8 cellular contexts compared by ENCODE assay signal in genomic region chr7:20785211-20786048, GRCh38. TPM values are rescaled to one million over a fixed set of nuclear protein-coding genes. Genes with fewer than 3 reads are reported as not detected.
DNase-seq lines count a peak whose midpoint lies in the region; ATAC-seq, FAIRE-seq and TF ChIP-seq lines count a peak whose summit lies in the region.

No MANE protein-coding gene starts in this region.

- H3K36me3 ChIP-seq in CD8-positive, alpha-beta T cell (ENCODE audit: insufficient read depth, low read length) = no peaks in the 10 kb centered on the region
- H3K36me3 ChIP-seq in adipocyte (ENCODE audit: control insufficient read depth, insufficient read depth, low read length, severe bottlenecking) (no peaks in the 10 kb centered on the region), left lung (no peaks in the 10 kb centered on the region), kidney (ENCODE audit: control insufficient read depth in 1 of 2, insufficient read depth in 2 of 2, low read length in 2 of 2) (no peaks in the 10 kb centered on the region)

- no peak overlapping the region for H3K27ac Mint-ChIP-seq in CD8-positive, alpha-beta T cell

- H3K4me3 Mint-ChIP-seq in CD8-positive, alpha-beta T cell = peak overlapping the region; percentile 65

- no peak overlapping the region for H3K27ac ChIP-seq in CD8-positive, alpha-beta T cell (ENCODE audit: low read depth, low read length)
- no peak overlapping the region for H3K27ac ChIP-seq in left lung
- H3K27ac ChIP-seq in kidney (ENCODE audit: low read depth in 2 of 2, low read length in 2 of 2) = no peak overlapping the region

- CTCF ChIA-PET in CD8-positive, alpha-beta T cell (lab: Charles Lee) = no interaction called here

- ATAC-seq in CD8-positive, alpha-beta T cell = no peak
- ATAC-seq in left lung (peak; percentile 31), HG02588 (IDR thresholded peaks at IDR 0.05; ENCODE audit: unreplicated experiment) (no peak), GM18870 (IDR thresholded peaks at IDR 0.05; ENCODE audit: unreplicated experiment) (no peak), GM18909 (IDR thresholded peaks at IDR 0.05; ENCODE audit: poor library complexity, unreplicated experiment) (no peak)

- no peaks in the 10 kb centered on the region for H3K36me3 Mint-ChIP-seq in CD8-positive, alpha-beta T cell

- no peaks in the 10 kb centered on the region for H3K9me3 ChIP-seq in CD8-positive, alpha-beta T cell (ENCODE audit: low read length)
- H3K9me3 ChIP-seq in adipocyte (ENCODE audit: control insufficient read depth, low read length) (no peaks in the 10 kb centered on the region), left lung (no peaks in the 10 kb centered on the region), kidney (ENCODE audit: control insufficient read depth in 1 of 2, low read length in 2 of 2) (peaks cover 0 to 4% of the 10 kb centered on the region in 2 donors)

- DNase-seq in CD8-positive, alpha-beta T cell = no peak
- peak; percentile 54 for DNase-seq in HuH-7.5 (ENCODE audit: low spot score)
- DNase-seq in adipocyte (ENCODE audit: low read depth) = peak; percentile 27
- peak in 1 of 2 donors; percentile 73 for DNase-seq in left lung
- DNase-seq in kidney = no peak

- peaks cover 19% of the 10 kb centered on the region for H3K4me1 Mint-ChIP-seq in CD8-positive, alpha-beta T cell (ENCODE audit: low read depth)

- intact Hi-C loops in CD8-positive, alpha-beta T cell (cut with DNase I, micrococcal nuclease) = no loop called here
- intact Hi-C loops in left lung (cut with DNase I) = no loop called here
- intact Hi-C loops in kidney (cut with DNase I) = no loop called here

- peaks cover 74% of the 10 kb centered on the region for H3K27me3 Mint-ChIP-seq in CD8-positive, alpha-beta T cell (ENCODE audit: low read depth)

- H3K4me1 ChIP-seq in CD8-positive, alpha-beta T cell (ENCODE audit: insufficient read depth, low read length) = peaks cover 17% of the 10 kb centered on the region
- H3K4me1 ChIP-seq in adipocyte (ENCODE audit: control insufficient read depth, insufficient read depth, low read length) (no peaks in the 10 kb centered on the region), left lung (peaks cover 3 to 31% of the 10 kb centered on the region in 2 donors), kidney (ENCODE audit: control insufficient read depth in 1 of 2, insufficient read depth in 1 of 2, low read depth in 1 of 2, low read length in 2 of 2) (peaks cover 0 to 2% of the 10 kb centered on the region in 2 donors)

- no peak overlapping the region for H3K4me3 ChIP-seq in CD8-positive, alpha-beta T cell (ENCODE audit: low read depth, low read length)
- peak overlapping the region; percentile 49 for H3K4me3 ChIP-seq in adipocyte (ENCODE audit: low read length)
- H3K4me3 ChIP-seq in left lung = peak overlapping the region in 1 of 2 donors; percentile 4
- H3K4me3 ChIP-seq in kidney (ENCODE audit: low read length in 2 of 2) = no peak overlapping the region

- peaks cover 39% of the 10 kb centered on the region for H3K27me3 ChIP-seq in CD8-positive, alpha-beta T cell (ENCODE audit: insufficient read depth, low read length)
- H3K27me3 ChIP-seq in adipocyte (replicated peaks; ENCODE audit: control insufficient read depth, insufficient read depth, low read length) (peaks cover 75% of the 10 kb centered on the region), left lung (peaks cover 99 to 100% of the 10 kb centered on the region in 2 donors)

- H3K9ac ChIP-seq in adipocyte (ENCODE audit: low read length) (no peak overlapping the region), kidney (ENCODE audit: low read length in 2 of 2) (no peak overlapping the region)

- no peak for FAIRE-seq in kidney (lab: Jason Lieb, UNC)

- H3K9me3 Mint-ChIP-seq in CD8-positive, alpha-beta T cell = peaks cover 5% of the 10 kb centered on the region

- no peak for TF ChIP-seq CTCF in CD8-positive, alpha-beta T cell (IDR thresholded peaks at IDR 0.05)
- TF ChIP-seq CTCF in left lung (IDR thresholded peaks at IDR 0.05) = no peak
- TF ChIP-seq CTCF in kidney (IDR thresholded peaks at IDR 0.05; ENCODE audit: borderline replicate concordance, extremely low read depth, insufficient read depth) = no peak

- POLR2A ChIA-PET in CD8-positive, alpha-beta T cell (lab: Charles Lee) = no interaction called here

RNA-seq across cellular contexts. Expression of gene SP8, which starts 1.3 kb away (rescaled TPM):
- total RNA-seq in CD8-positive, alpha-beta T cell = not detected
- total RNA-seq in left lung (not detected), kidney (not detected)
- not detected for polyA plus RNA-seq in kidney (ENCODE audit: insufficient read depth, low read depth, low replicate concordance)

Comparison
In these comparisons a context has a peak if more than half of its experiments do, and no peak if none do; other contexts are left out.
1. DNase-seq: peak in HuH-7.5 (single experiment) and adipocyte (single experiment); none in CD8-positive, alpha-beta T cell (0 of 7) and kidney (single experiment).